In genomic region chr18:40832362-40832761, GRCh38 we compare ENCODE assay signal across 22 cellular contexts.
DNase-seq lines count a peak whose midpoint lies in the region; ATAC-seq and TF ChIP-seq lines count a peak whose summit lies in the region.
"Had no signal": no experiment of that assay in that cellular context is flagged by ENCODE, and none has a peak within 500 bp of the region (broad histone marks: within the 10 kb centered on the region; RNA-seq: fewer than 3 reads in every experiment).

No MANE protein-coding gene starts in this region.

- no peak overlapping the region for H3K4me3 Mint-ChIP-seq in activated CD8-positive, alpha-beta T cell treated with anti-CD3 and anti-CD28 coated beads, Interleukin-2, amount 10 ng/mL, durations not matched to agents 7 days and 5 days
- H3K4me3 Mint-ChIP-seq: CD4-positive, alpha-beta T cell; GM23338 had no signal

- H3K36me3 ChIP-seq in skeletal muscle satellite cell (ENCODE audit: insufficient read depth, low read length), result no peaks in the 10 kb centered on the region
- H3K36me3 ChIP-seq: BLaER1 had no signal

- CTCF ChIA-PET in activated CD8-positive, alpha-beta T cell treated with anti-CD3 and anti-CD28 coated beads, Interleukin-2, amount 10 ng/mL, durations not matched to agents 7 days and 5 days (lab: Charles Lee), result no interaction called here

- ATAC-seq in HG03442 (IDR thresholded peaks at IDR 0.05; ENCODE audit: unreplicated experiment), result no peak
- no peak for ATAC-seq in activated CD8-positive, alpha-beta T cell treated with anti-CD3 and anti-CD28 coated beads, Interleukin-2, amount 10 ng/mL, durations not matched to agents 7 days and 5 days
- ATAC-seq: GM12878, GM23338 had no signal

- no peaks in the 10 kb centered on the region for H3K9me3 Mint-ChIP-seq in activated CD8-positive, alpha-beta T cell treated with anti-CD3 and anti-CD28 coated beads, Interleukin-2, amount 10 ng/mL, durations not matched to agents 7 days and 5 days (ENCODE audit: insufficient read depth)
- H3K9me3 Mint-ChIP-seq: GM23338 had no signal

- no peaks in the 10 kb centered on the region for H3K9me3 ChIP-seq in skeletal muscle satellite cell (replicated peaks; ENCODE audit: low read length)
- H3K9me3 ChIP-seq: BLaER1, SK-N-SH had no signal

- H3K4me1 ChIP-seq in skeletal muscle satellite cell (ENCODE audit: control insufficient read depth, insufficient read depth, low read length), result no peaks in the 10 kb centered on the region
- H3K4me1 ChIP-seq: BLaER1 had no signal

- POLR2A ChIA-PET in activated CD8-positive, alpha-beta T cell treated with anti-CD3 and anti-CD28 coated beads, Interleukin-2, amount 10 ng/mL, durations not matched to agents 7 days and 5 days (lab: Charles Lee), result no interaction called here

- H3K4me3 ChIP-seq in fibroblast of pulmonary artery (replicated peaks; ENCODE audit: low read depth, low read length), result no peak overlapping the region
- no peak overlapping the region for H3K4me3 ChIP-seq in skeletal muscle satellite cell (ENCODE audit: low read length)
- H3K4me3 ChIP-seq: BLaER1, GM12878, GM23338 had no signal

- peak overlapping the region; percentile 35 for H3K4me2 ChIP-seq in skeletal muscle satellite cell (ENCODE audit: low read length)
- H3K4me2 ChIP-seq: BLaER1, GM23338, SK-N-SH had no signal

- H3K9ac ChIP-seq in skeletal muscle satellite cell (ENCODE audit: low read depth, low read length), result no peak overlapping the region
- H3K9ac ChIP-seq: BLaER1, SK-N-SH had no signal

- no peaks in the 10 kb centered on the region for H3K27me3 Mint-ChIP-seq in activated CD8-positive, alpha-beta T cell treated with anti-CD3 and anti-CD28 coated beads, Interleukin-2, amount 10 ng/mL, durations not matched to agents 7 days and 5 days (ENCODE audit: low read depth)
- H3K27me3 Mint-ChIP-seq: CD4-positive, alpha-beta T cell had no signal

- DNase-seq in LHCN-M2 (ENCODE audit: low read depth) (peak; percentile 20), astrocyte of the hippocampus (ENCODE audit: low read depth, low spot score) (peak; percentile 50), fibroblast of pulmonary artery (ENCODE audit: low read depth) (peak; percentile 5), NCI-H1694 treated with DMSO at 0.1 percent for 48 hours (lab: John Stamatoyannopoulos, UW) (no peak), SW480 (ENCODE audit: low spot score) (no peak)
- DNase-seq in activated CD8-positive, alpha-beta T cell treated with anti-CD3 and anti-CD28 coated beads, Interleukin-2, amount 10 ng/mL, durations not matched to agents 7 days and 5 days, result no peak
- DNase-seq: CD4-positive, alpha-beta T cell; COR-L47; DMS 273 treated with DMSO at 0.1 percent for 48 hours; DMS79 treated with DMSO at 0.1 percent for 48 hours; HCEC 1CT; KG1; NCI-H1417 treated with DMSO at 0.1 percent for 48 hours; NCI-H1930; NCI-H510A; SIG-M5; SK-N-SH had no signal

- no peaks in the 10 kb centered on the region for H3K36me3 Mint-ChIP-seq in activated CD8-positive, alpha-beta T cell treated with anti-CD3 and anti-CD28 coated beads, Interleukin-2, amount 10 ng/mL, durations not matched to agents 7 days and 5 days (ENCODE audit: low read depth)

- H3K4me1 Mint-ChIP-seq in activated CD8-positive, alpha-beta T cell treated with anti-CD3 and anti-CD28 coated beads, Interleukin-2, amount 10 ng/mL, durations not matched to agents 7 days and 5 days (ENCODE audit: low read depth), result no peaks in the 10 kb centered on the region
- H3K4me1 Mint-ChIP-seq: GM23338 had no signal

- H3K27me3 ChIP-seq in skeletal muscle satellite cell (ENCODE audit: control insufficient read depth, insufficient read depth, low read length), result no peaks in the 10 kb centered on the region
- H3K27me3 ChIP-seq: BLaER1 had no signal

- TF ChIP-seq CTCF in fibroblast of pulmonary artery (IDR thresholded peaks at IDR 0.05; ENCODE audit: low read length, missing control alignments), result no peak

- H3K27ac Mint-ChIP-seq in activated CD8-positive, alpha-beta T cell treated with anti-CD3 and anti-CD28 coated beads, Interleukin-2, amount 10 ng/mL, durations not matched to agents 7 days and 5 days, result no peak overlapping the region
- H3K27ac Mint-ChIP-seq: CD4-positive, alpha-beta T cell; GM23338 had no signal

Comparison
In these comparisons a context has a peak if more than half of its experiments do, and no peak if none do; other contexts are left out.
1. DNase-seq: peak in LHCN-M2 (single experiment), astrocyte of the hippocampus (single experiment) and fibroblast of pulmonary artery (single experiment); none in NCI-H1694 treated with DMSO at 0.1 percent for 48 hours (single experiment), activated CD8-positive, alpha-beta T cell treated with anti-CD3 and anti-CD28 coated beads, Interleukin-2, amount 10 ng/mL, durations not matched to agents 7 days and 5 days (single experiment) and SW480 (single experiment).